In the genomic region with DNA sequence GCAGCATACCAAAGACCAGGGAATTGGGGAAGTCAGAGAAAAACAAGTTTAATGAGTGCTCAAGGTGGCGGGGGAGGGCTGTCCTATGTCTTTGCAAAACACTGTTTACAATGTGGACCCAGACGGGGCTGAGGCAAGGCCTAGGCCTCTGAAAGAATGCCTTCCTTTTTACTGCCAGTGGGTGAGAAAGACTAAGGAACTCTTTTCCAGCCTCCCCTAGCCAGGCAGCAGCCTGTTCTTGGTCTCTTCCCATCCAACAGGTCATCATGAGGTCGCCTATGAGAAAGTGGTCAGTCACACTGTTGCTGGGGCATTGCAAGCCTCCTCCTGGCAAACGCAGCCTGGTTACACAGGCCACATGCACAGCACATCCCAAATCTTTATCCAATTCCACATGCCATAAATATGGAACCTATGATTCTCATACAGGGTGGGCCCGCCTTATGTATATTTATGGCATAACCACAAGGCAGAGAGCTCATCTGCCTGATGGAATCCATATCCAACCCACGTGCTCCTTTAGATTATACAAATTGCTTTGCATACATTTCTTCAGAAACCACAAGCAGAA, we compare ENCODE assay signal across 1 cellular context.
TF ChIP-seq lines count a peak whose summit lies in the region.

No MANE protein-coding gene starts in this region.

TF ChIP-seq in IMR-90, 13 proteins besides CTCF, POLR2A, EP300 and RAD21 (continued from another document):
- TF ChIP-seq, protein P1, sequence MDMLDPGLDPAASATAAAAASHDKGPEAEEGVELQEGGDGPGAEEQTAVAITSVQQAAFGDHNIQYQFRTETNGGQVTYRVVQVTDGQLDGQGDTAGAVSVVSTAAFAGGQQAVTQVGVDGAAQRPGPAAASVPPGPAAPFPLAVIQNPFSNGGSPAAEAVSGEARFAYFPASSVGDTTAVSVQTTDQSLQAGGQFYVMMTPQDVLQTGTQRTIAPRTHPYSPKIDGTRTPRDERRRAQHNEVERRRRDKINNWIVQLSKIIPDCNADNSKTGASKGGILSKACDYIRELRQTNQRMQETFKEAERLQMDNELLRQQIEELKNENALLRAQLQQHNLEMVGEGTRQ (IDR thresholded peaks at IDR 0.05; ENCODE audit: low read depth, low read length): no peak
- TF ChIP-seq MAFK (IDR thresholded peaks at IDR 0.05; ENCODE audit: low read depth, low read length): no peak
- no peak for TF ChIP-seq MXI1 (IDR thresholded peaks at IDR 0.05; ENCODE audit: borderline replicate concordance, low read depth, low read length)
- TF ChIP-seq FOS (IDR thresholded peaks at IDR 0.05; ENCODE audit: low read depth, low read length): no peak
- no peak for TF ChIP-seq RCOR1 (IDR thresholded peaks at IDR 0.05; ENCODE audit: insufficient replicate concordance, low read length)
- TF ChIP-seq RFX5 (IDR thresholded peaks at IDR 0.05; ENCODE audit: low read depth, low read length): no peak
- TF ChIP-seq, protein P2, sequence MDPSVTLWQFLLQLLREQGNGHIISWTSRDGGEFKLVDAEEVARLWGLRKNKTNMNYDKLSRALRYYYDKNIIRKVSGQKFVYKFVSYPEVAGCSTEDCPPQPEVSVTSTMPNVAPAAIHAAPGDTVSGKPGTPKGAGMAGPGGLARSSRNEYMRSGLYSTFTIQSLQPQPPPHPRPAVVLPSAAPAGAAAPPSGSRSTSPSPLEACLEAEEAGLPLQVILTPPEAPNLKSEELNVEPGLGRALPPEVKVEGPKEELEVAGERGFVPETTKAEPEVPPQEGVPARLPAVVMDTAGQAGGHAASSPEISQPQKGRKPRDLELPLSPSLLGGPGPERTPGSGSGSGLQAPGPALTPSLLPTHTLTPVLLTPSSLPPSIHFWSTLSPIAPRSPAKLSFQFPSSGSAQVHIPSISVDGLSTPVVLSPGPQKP (IDR thresholded peaks at IDR 0.05; ENCODE audit: borderline replicate concordance, low read depth, low read length): no peak
- no peak for TF ChIP-seq SMC3 (IDR thresholded peaks at IDR 0.05; ENCODE audit: low read depth, low read length)
- TF ChIP-seq BHLHE40 (IDR thresholded peaks at IDR 0.05; ENCODE audit: low read depth, low read length): no peak
